9 cellular contexts compared by ENCODE assay signal in genomic region chr4:140012688-140013087, GRCh38.
DNase-seq lines count a peak whose midpoint lies in the region; ATAC-seq and TF ChIP-seq lines count a peak whose summit lies in the region.
"Had no signal": no experiment of that assay in that cellular context is flagged by ENCODE, and none has a peak within 500 bp of the region (broad histone marks: within the 10 kb centered on the region; RNA-seq: fewer than 3 reads in every experiment).

No MANE protein-coding gene starts in this region.

- no peak overlapping the region for H3K27ac ChIP-seq in heart left ventricle
- no peak overlapping the region for H3K27ac ChIP-seq in sigmoid colon
- H3K27ac ChIP-seq: BLaER1 treated with 17β-estradiol and CSF1 and Interleukin-3, amounts not matched to agents 10 nM and 100 nM had no signal

- TF ChIP-seq EP300 in sigmoid colon (IDR thresholded peaks at IDR 0.05) = no peak

- H3K4me3 ChIP-seq in heart left ventricle = peak overlapping the region in 1 of 12 donors; percentile 22
- H3K4me3 ChIP-seq in sigmoid colon = no peak overlapping the region
- H3K4me3 ChIP-seq: BLaER1 treated with 17β-estradiol and CSF1 and Interleukin-3, amounts not matched to agents 10 nM and 100 nM had no signal

- peak; percentile 13 for DNase-seq in NCI-H1694 treated with DMSO at 0.1 percent for 48 hours (lab: John Stamatoyannopoulos, UW)
- DNase-seq in NCI-H1694 (lab: John Stamatoyannopoulos, UW) = no peak
- peak; percentile 80 for DNase-seq in LoVo (ENCODE audit: low spot score)
- peak in 4 of 5 donors; percentile 21 to 56 (median 39) for DNase-seq in T-helper 1 cell
- peak; percentile 79 for DNase-seq in amniotic epithelial cell (ENCODE audit: low read depth)
- DNase-seq in heart left ventricle = peak in 4 of 5 donors; percentile 40 to 64 (median 57)
- peak; percentile 69 for DNase-seq in sigmoid colon

- TF ChIP-seq POLR2A in heart left ventricle (IDR thresholded peaks at IDR 0.05) = no peak
- no peak for TF ChIP-seq POLR2A in sigmoid colon (IDR thresholded peaks at IDR 0.05)

- peak; percentile 27 to 71 (median 54) for TF ChIP-seq CTCF in heart left ventricle (IDR thresholded peaks at IDR 0.05)
- TF ChIP-seq CTCF in sigmoid colon (IDR thresholded peaks at IDR 0.05) = peak in 2 of 4 experiments; percentile 43 to 52

- WGBS in heart left ventricle, 4 donors = 34 to 46% (median 37%) methylated on average over 6 of the region's 6 CpGs
- WGBS in sigmoid colon, 2 donors = 2 to 11% methylated on average over 6 of the region's 6 CpGs

- H3K36me3 ChIP-seq in heart left ventricle = no peaks in the 10 kb centered on the region
- no peaks in the 10 kb centered on the region for H3K36me3 ChIP-seq in sigmoid colon

- H3K27me3 ChIP-seq in heart left ventricle (no peaks in the 10 kb centered on the region), sigmoid colon (no peaks in the 10 kb centered on the region)
- H3K27me3 ChIP-seq: BLaER1 treated with 17β-estradiol and CSF1 and Interleukin-3, amounts not matched to agents 10 nM and 100 nM had no signal

- intact Hi-C loops in heart left ventricle (cut with DNase I) (loop anchor here (2.0 to 10.0 kb wide), 9 partner anchors 140 to 315 kb away; partner anchors contain the start of gene MAML3 (in 2 of the 10)), sigmoid colon (cut with DNase I) (loop anchor here (2.0 to 10.0 kb wide), 3 partner anchors 240 to 342 kb away; no protein-coding TSS in a partner anchor)

- H3K4me1 ChIP-seq in heart left ventricle = peaks cover 0 to 11% (median 0%) of the 10 kb centered on the region in 12 donors
- H3K4me1 ChIP-seq in sigmoid colon = peaks cover 0 to 9% (median 6%) of the 10 kb centered on the region in 4 donors

- ATAC-seq in heart left ventricle = peak; percentile 71 to 90 (median 88)
- no peak for ATAC-seq in HG02973 (IDR thresholded peaks at IDR 0.05; ENCODE audit: unreplicated experiment)

- H3K9me3 ChIP-seq in heart left ventricle = peaks cover 0 to 11% (median 2%) of the 10 kb centered on the region in 12 donors
- no peaks in the 10 kb centered on the region for H3K9me3 ChIP-seq in sigmoid colon
